Comparison of ENCODE assay signal across 8 cellular contexts in genomic region chr19:4909897-4910593, GRCh38. TPM values are rescaled to one million over a fixed set of nuclear protein-coding genes. Genes with fewer than 3 reads are reported as not detected.
DNase-seq lines count a peak whose midpoint lies in the region; ATAC-seq and TF ChIP-seq lines count a peak whose summit lies in the region.

No MANE protein-coding gene starts in this region.

- in situ Hi-C loops in KBM-7 (cut with MboI; ENCODE audit: low pct_unique_long_range_greater_than_20kb, low sequenced_read_pairs) = no loop called here

- no peak for TF ChIP-seq CTCF in epithelial cell of proximal tubule (conservative IDR thresholded peaks at IDR 0.05; ENCODE audit: low read depth, low read length)

- DNase-seq in CMK (ENCODE audit: low read depth) = peak; percentile 81
- DNase-seq in KBM-7 = peak; percentile 90
- DNase-seq in OCI-M1 (lab: John Stamatoyannopoulos, UW) = peak; percentile 98
- DNase-seq in activated T-cell treated with anti-CD3 and anti-CD28 coated beads for 4 hours = peak; percentile 88
- no peak for DNase-seq in epithelial cell of proximal tubule (ENCODE audit: low read depth)
- DNase-seq in mucosa of gallbladder (ENCODE audit: low spot score) = peak; percentile 92
- DNase-seq in stimulated activated CD8-positive, alpha-beta memory T cell treated with anti-CD3 and anti-CD28 coated beads, Interleukin-2, amount 100 ng/mL, for 48 hours (ENCODE audit: low read depth in 2 of 2) = peak; percentile 93 to 96

- peak overlapping the region; percentile 65 for H3K4me3 ChIP-seq in epithelial cell of proximal tubule (ENCODE audit: low read depth, low read length)

- ATAC-seq in GM21528 (IDR thresholded peaks at IDR 0.05; ENCODE audit: low FRiP score, unreplicated experiment) = peak; percentile 58

RNA-seq across cellular contexts. Expression of gene UHRF1, which starts 0.7 kb away (rescaled TPM):
- 81.5 and 191 TPM in 2 replicates for total RNA-seq in epithelial cell of proximal tubule
- total RNA-seq in mucosa of gallbladder = 4.5 TPM

RNA-seq across cellular contexts. Expression of gene ARRDC5, which starts 7.3 kb away (rescaled TPM):
- not detected in 2 replicates for total RNA-seq in epithelial cell of proximal tubule
- total RNA-seq in mucosa of gallbladder = 0.52 TPM

RNA-seq across cellular contexts. Expression of gene PLIN3, which starts 42.6 kb away (rescaled TPM):
- 151 and 178 TPM in 2 replicates for total RNA-seq in epithelial cell of proximal tubule
- total RNA-seq in mucosa of gallbladder = 60.2 TPM

RNA-seq across cellular contexts. Expression of gene KDM4B, which starts 58.9 kb away (rescaled TPM):
- 11.6 and 20.5 TPM in 2 replicates for total RNA-seq in epithelial cell of proximal tubule
- total RNA-seq in mucosa of gallbladder = 49.3 TPM

Comparison
In these comparisons a context has a peak if more than half of its experiments do, and no peak if none do; other contexts are left out.
1. RNA of gene UHRF1, which starts 0.7 kb away (total RNA-seq): 81.5 to 191 TPM in epithelial cell of proximal tubule; 4.5 TPM in mucosa of gallbladder (single experiment); every median in the first group is over 10 times any median in the second.